9 cellular contexts compared by ENCODE assay signal in genomic region chr22:46007003-46007847, GRCh38. TPM values are rescaled to one million over a fixed set of nuclear protein-coding genes. Genes with fewer than 3 reads are reported as not detected.
DNase-seq lines count a peak whose midpoint lies in the region; ATAC-seq, FAIRE-seq and TF ChIP-seq lines count a peak whose summit lies in the region.
"Had no signal": no experiment of that assay in that cellular context is flagged by ENCODE, and none has a peak within 500 bp of the region (broad histone marks: within the 10 kb centered on the region; RNA-seq: fewer than 3 reads in every experiment).

No MANE protein-coding gene starts in this region.

- H3K9me3 Mint-ChIP-seq in activated T-helper 2 cell treated with anti-CD3 and anti-CD28 coated beads, Interferon-gamma antibody, Interleukin-2, Interleukin-4, amounts not matched to agents 10 μg/mL and 5 μg/mL and 100 μg/mL, durations not matched to agents 14 hours and 24 hours and 36 hours = no peaks in the 10 kb centered on the region

- POLR2A ChIA-PET in A673 (lab: Charles Lee; ENCODE audit: low non-redundant PET) = interaction anchor here (0.5 kb wide), 1 partner anchor 17 kb away, joined by 10 read pairs; no protein-coding TSS in a partner anchor

- no peaks in the 10 kb centered on the region for H3K36me3 ChIP-seq in A673 (ENCODE audit: insufficient read depth, low read length, poor library complexity, severe bottlenecking)
- no peaks in the 10 kb centered on the region for H3K36me3 ChIP-seq in kidney (ENCODE audit: control insufficient read depth in 1 of 2, insufficient read depth in 2 of 2, low read length in 2 of 2)
- no peaks in the 10 kb centered on the region for H3K36me3 ChIP-seq in thymus (ENCODE audit: control insufficient read depth, insufficient read depth)

- BruUV-seq in A673 (replicated peaks; lab: Mats Ljungman, UMichigan) = no TSS peak

- no peaks in the 10 kb centered on the region for H3K27me3 ChIP-seq in A673 (replicated peaks; ENCODE audit: insufficient read depth, low read depth, low read length, poor library complexity)
- H3K27me3 ChIP-seq in thymus (ENCODE audit: control insufficient read depth, insufficient read depth) = no peaks in the 10 kb centered on the region

- CTCF ChIA-PET in A673 (lab: Charles Lee) = interaction anchor here (0.6 to 1.4 kb wide), 18 partner anchors 10 to 360 kb away, joined by 3 to 13 read pairs (median 4); no protein-coding TSS in a partner anchor

- no peak for FAIRE-seq in kidney (lab: Jason Lieb, UNC)

- H3K9ac ChIP-seq in kidney (ENCODE audit: low read length in 2 of 2) = peak overlapping the region in 1 of 2 donors; percentile 59

- no peak overlapping the region for H3K4me3 Mint-ChIP-seq in activated T-helper 2 cell treated with anti-CD3 and anti-CD28 coated beads, Interferon-gamma antibody, Interleukin-2, Interleukin-4, amounts not matched to agents 10 μg/mL and 5 μg/mL and 100 μg/mL, durations not matched to agents 14 hours and 24 hours and 36 hours (ENCODE audit: low read depth)
- H3K4me3 Mint-ChIP-seq: activated naive CD8-positive, alpha-beta T cell had no signal

- TF ChIP-seq CTCF in A673 (conservative IDR thresholded peaks at IDR 0.05; ENCODE audit: low read depth, low read length) = no peak
- no peak for TF ChIP-seq CTCF in kidney (IDR thresholded peaks at IDR 0.05; ENCODE audit: borderline replicate concordance, extremely low read depth, insufficient read depth)

- H3K9me3 ChIP-seq in A673 (ENCODE audit: low read depth, low read length, poor library complexity, severe bottlenecking) = peaks cover 13% of the 10 kb centered on the region
- H3K9me3 ChIP-seq in kidney (ENCODE audit: control insufficient read depth in 1 of 2, low read length in 2 of 2) = peaks cover 0 to 8% of the 10 kb centered on the region in 2 donors
- no peaks in the 10 kb centered on the region for H3K9me3 ChIP-seq in thymus (ENCODE audit: control insufficient read depth)

- peaks cover 39% of the 10 kb centered on the region for H3K4me1 ChIP-seq in A673 (ENCODE audit: insufficient read depth, low read length, poor library complexity, severe bottlenecking)
- H3K4me1 ChIP-seq in kidney (ENCODE audit: control insufficient read depth in 1 of 2, insufficient read depth in 1 of 2, low read depth in 1 of 2, low read length in 2 of 2) = peaks cover 20 to 42% of the 10 kb centered on the region in 2 donors
- H3K4me1 ChIP-seq in thymus (ENCODE audit: control insufficient read depth, insufficient read depth, low read length) = no peaks in the 10 kb centered on the region

- peak; percentile 35 for DNase-seq in A673 (ENCODE audit: low spot score)
- DNase-seq in HT-29 (ENCODE audit: low spot score) = peak; percentile 83
- peak; percentile 92 for DNase-seq in kidney
- no peak for DNase-seq in NCI-H1092 treated with DMSO at 0.1 percent for 48 hours (lab: John Stamatoyannopoulos, UW)
- DNase-seq in activated T-helper 2 cell treated with anti-CD3 and anti-CD28 coated beads, Interferon-gamma antibody, Interleukin-2, Interleukin-4, amounts not matched to agents 10 μg/mL and 5 μg/mL and 100 μg/mL, durations not matched to agents 14 hours and 24 hours and 36 hours (ENCODE audit: low spot score) = no peak

- H3K27me3 Mint-ChIP-seq in activated T-helper 2 cell treated with anti-CD3 and anti-CD28 coated beads, Interferon-gamma antibody, Interleukin-2, Interleukin-4, amounts not matched to agents 10 μg/mL and 5 μg/mL and 100 μg/mL, durations not matched to agents 14 hours and 24 hours and 36 hours (ENCODE audit: low read depth) = no peaks in the 10 kb centered on the region
- H3K27me3 Mint-ChIP-seq: activated naive CD8-positive, alpha-beta T cell had no signal

- no peak for ATAC-seq in GM21529 (IDR thresholded peaks at IDR 0.05; ENCODE audit: unreplicated experiment)

- no peaks in the 10 kb centered on the region for H3K36me3 Mint-ChIP-seq in activated T-helper 2 cell treated with anti-CD3 and anti-CD28 coated beads, Interferon-gamma antibody, Interleukin-2, Interleukin-4, amounts not matched to agents 10 μg/mL and 5 μg/mL and 100 μg/mL, durations not matched to agents 14 hours and 24 hours and 36 hours (ENCODE audit: low read depth)
- H3K36me3 Mint-ChIP-seq: activated naive CD8-positive, alpha-beta T cell had no signal

- 63% methylated on average over 36 of the region's 36 CpGs for WGBS in thymus

- peaks cover 7% of the 10 kb centered on the region for H3K4me1 Mint-ChIP-seq in activated T-helper 2 cell treated with anti-CD3 and anti-CD28 coated beads, Interferon-gamma antibody, Interleukin-2, Interleukin-4, amounts not matched to agents 10 μg/mL and 5 μg/mL and 100 μg/mL, durations not matched to agents 14 hours and 24 hours and 36 hours (ENCODE audit: low read depth)

- H3K4me3 ChIP-seq in A673 (ENCODE audit: low read depth, low read length, poor library complexity, severe bottlenecking) (no peak overlapping the region), kidney (ENCODE audit: low read length in 2 of 2) (no peak overlapping the region), thymus (ENCODE audit: low read length) (no peak overlapping the region)

- H3K27ac Mint-ChIP-seq in activated T-helper 2 cell treated with anti-CD3 and anti-CD28 coated beads, Interferon-gamma antibody, Interleukin-2, Interleukin-4, amounts not matched to agents 10 μg/mL and 5 μg/mL and 100 μg/mL, durations not matched to agents 14 hours and 24 hours and 36 hours = no peak overlapping the region
- H3K27ac Mint-ChIP-seq: activated naive CD8-positive, alpha-beta T cell had no signal

- intact Hi-C loops in A673 (cut with micrococcal nuclease; ENCODE audit: unreplicated experiment) = loop anchor here (2.0 kb wide), 1 partner anchor 110 kb away; no protein-coding TSS in a partner anchor
- intact Hi-C loops in kidney (cut with DNase I) = no loop called here
- intact Hi-C loops in activated T-helper 2 cell treated with anti-CD3 and anti-CD28 coated beads, Interferon-gamma antibody, Interleukin-2, Interleukin-4, amounts not matched to agents 10 μg/mL and 5 μg/mL and 100 μg/mL, durations not matched to agents 14 hours and 24 hours and 36 hours (cut with micrococcal nuclease) = loop anchor here (5.0 kb wide), 1 partner anchor 305 kb away; no protein-coding TSS in a partner anchor

- peak overlapping the region; percentile 60 for H3K27ac ChIP-seq in A673 (ENCODE audit: low read depth, low read length, poor library complexity, severe bottlenecking)
- peak overlapping the region; percentile 74 for H3K27ac ChIP-seq in angular gyrus (ENCODE audit: low read depth, low read length)
- H3K27ac ChIP-seq in kidney (ENCODE audit: low read depth in 2 of 2, low read length in 2 of 2) = peak overlapping the region; percentile 84 to 94
- H3K27ac ChIP-seq in thymus (ENCODE audit: low read depth) = peak overlapping the region; percentile 71

RNA-seq across cellular contexts. Expression of gene WNT7B, which starts 30.3 kb away (rescaled TPM):
- total RNA-seq in A673 (2021) (not detected in 2 replicates), kidney (1.6 TPM)
- total RNA-seq in HT-29 (2014; rRNA removed; shearing (Covaris generic)) = 17.4 and 31.4 TPM in 2 replicates
- polyA plus RNA-seq in kidney (ENCODE audit: insufficient read depth, low read depth, low replicate concordance) (2.4 TPM), thymus (0.96 TPM)
- total RNA-seq in activated T-helper 2 cell treated with anti-CD3 and anti-CD28 coated beads, Interferon-gamma antibody, Interleukin-2, Interleukin-4, amounts not matched to agents 10 μg/mL and 5 μg/mL and 100 μg/mL, durations not matched to agents 14 hours and 24 hours and 36 hours = not detected in 2 replicates

Comparison
In these comparisons a context has a peak if more than half of its experiments do, and no peak if none do; other contexts are left out.
1. DNase-seq: peak in A673 (single experiment), HT-29 (single experiment) and kidney (single experiment); none in NCI-H1092 treated with DMSO at 0.1 percent for 48 hours (single experiment) and activated T-helper 2 cell treated with anti-CD3 and anti-CD28 coated beads, Interferon-gamma antibody, Interleukin-2, Interleukin-4, amounts not matched to agents 10 μg/mL and 5 μg/mL and 100 μg/mL, durations not matched to agents 14 hours and 24 hours and 36 hours (single experiment).
2. Peak in every context shown above with its lines, with median percentiles within 50 percentile points of each other: H3K27ac ChIP-seq.